Comparison of ENCODE assay signal across 8 cellular contexts in genomic region chr16:57185446-57185944, GRCh38. TPM values are rescaled to one million over a fixed set of nuclear protein-coding genes. Genes with fewer than 3 reads are reported as not detected.
DNase-seq lines count a peak whose midpoint lies in the region; ATAC-seq and TF ChIP-seq lines count a peak whose summit lies in the region.

No MANE protein-coding gene starts in this region.

- H3K9me3 ChIP-seq in HUES48 (ENCODE audit: control insufficient read depth, insufficient read depth, low read length) = no peaks in the 10 kb centered on the region

- H3K27me3 Mint-ChIP-seq in activated CD4-positive, alpha-beta T cell treated with anti-CD3 and anti-CD28 coated beads for 36 hours = no peaks in the 10 kb centered on the region
- no peaks in the 10 kb centered on the region for H3K27me3 Mint-ChIP-seq in osteocyte (ENCODE audit: unreplicated experiment)

- H3K4me1 ChIP-seq in HUES48 (ENCODE audit: control insufficient read depth, insufficient read depth, low read length) = peaks cover 33% of the 10 kb centered on the region

- no peaks in the 10 kb centered on the region for H3K36me3 ChIP-seq in HUES48 (ENCODE audit: control insufficient read depth, insufficient read depth, low read length)

- peak; percentile 8 for ATAC-seq in activated CD4-positive, alpha-beta T cell treated with anti-CD3 and anti-CD28 coated beads for 36 hours
- peak; percentile 43 for ATAC-seq in GM21528 (IDR thresholded peaks at IDR 0.05; ENCODE audit: low FRiP score, unreplicated experiment)
- peak; percentile 20 to 21 for ATAC-seq in activated naive CD4-positive, alpha-beta T cell treated with anti-CD3 and anti-CD28 coated beads, Interleukin-2, amount 50 U/mL, for 72 hours
- peak; percentile 16 for ATAC-seq in Right ventricle myocardium inferior

- peak overlapping the region; percentile 88 for H3K27ac ChIP-seq in HUES48 (ENCODE audit: low read depth, low read length)

- POLR2A ChIA-PET in activated CD4-positive, alpha-beta T cell treated with anti-CD3 and anti-CD28 coated beads for 36 hours (lab: Charles Lee) = interaction anchor here (0.6 to 1.2 kb wide), 10 partner anchors 9 to 320 kb away, joined by 3 to 9 read pairs (median 4); partner anchors contain the start of genes CIAPIN1, COQ9, HERPUD1 and POLR2C

- no peak for TF ChIP-seq CTCF in osteocyte (IDR thresholded peaks at IDR 0.05)

- intact Hi-C loops in activated CD4-positive, alpha-beta T cell treated with anti-CD3 and anti-CD28 coated beads for 36 hours (cut with DNase I, micrococcal nuclease) = loop anchor here (5.0 to 10.0 kb wide), 5 partner anchors 99 to 1012 kb away; partner anchors contain the start of genes CSNK2A2 (in 1 of the 2) and PLLP (in 1 of the 2)
- intact Hi-C loops in Right ventricle myocardium inferior (cut with DNase I) = loop anchor here (5.0 to 10.0 kb wide), 4 partner anchors 47 to 1332 kb away; partner anchors contain the start of genes ARL2BP, HERPUD1 and SETD6

- peak overlapping the region; percentile 97 for H3K27ac Mint-ChIP-seq in activated CD4-positive, alpha-beta T cell treated with anti-CD3 and anti-CD28 coated beads for 36 hours
- H3K27ac Mint-ChIP-seq in activated naive CD4-positive, alpha-beta T cell treated with anti-CD3 and anti-CD28 coated beads, Interleukin-2, amount 50 U/mL, for 72 hours = peak overlapping the region; percentile 97 to 99
- peak overlapping the region; percentile 95 for H3K27ac Mint-ChIP-seq in osteocyte (ENCODE audit: unreplicated experiment)

- H3K9me3 Mint-ChIP-seq in activated CD4-positive, alpha-beta T cell treated with anti-CD3 and anti-CD28 coated beads for 36 hours (ENCODE audit: low read depth) = no peaks in the 10 kb centered on the region
- no peaks in the 10 kb centered on the region for H3K9me3 Mint-ChIP-seq in activated naive CD4-positive, alpha-beta T cell treated with anti-CD3 and anti-CD28 coated beads, Interleukin-2, amount 50 U/mL, for 72 hours
- H3K9me3 Mint-ChIP-seq in osteocyte (ENCODE audit: unreplicated experiment) = no peaks in the 10 kb centered on the region

- peak overlapping the region; percentile 79 for H3K9ac ChIP-seq in HUES48 (ENCODE audit: low read depth, low read length)

- peaks cover 35% of the 10 kb centered on the region for H3K4me1 Mint-ChIP-seq in activated CD4-positive, alpha-beta T cell treated with anti-CD3 and anti-CD28 coated beads for 36 hours
- peaks cover 53% of the 10 kb centered on the region for H3K4me1 Mint-ChIP-seq in osteocyte (ENCODE audit: unreplicated experiment)

- H3K4me3 Mint-ChIP-seq in activated CD4-positive, alpha-beta T cell treated with anti-CD3 and anti-CD28 coated beads for 36 hours = peak overlapping the region; percentile 100
- peak overlapping the region; percentile 92 for H3K4me3 Mint-ChIP-seq in osteocyte (ENCODE audit: unreplicated experiment)

- no peaks in the 10 kb centered on the region for H3K27me3 ChIP-seq in HUES48 (ENCODE audit: control insufficient read depth, insufficient read depth, low read length)

- peaks cover 10% of the 10 kb centered on the region for H3K36me3 Mint-ChIP-seq in activated CD4-positive, alpha-beta T cell treated with anti-CD3 and anti-CD28 coated beads for 36 hours (ENCODE audit: low read depth)
- peaks cover 24 to 27% of the 10 kb centered on the region in 2 donors for H3K36me3 Mint-ChIP-seq in activated naive CD4-positive, alpha-beta T cell treated with anti-CD3 and anti-CD28 coated beads, Interleukin-2, amount 50 U/mL, for 72 hours
- peaks cover 3% of the 10 kb centered on the region for H3K36me3 Mint-ChIP-seq in osteocyte (ENCODE audit: unreplicated experiment)

- CTCF ChIA-PET in activated CD4-positive, alpha-beta T cell treated with anti-CD3 and anti-CD28 coated beads for 36 hours (lab: Charles Lee) = interaction anchor here (0.5 to 2.6 kb wide), 12 partner anchors 10 to 731 kb away, joined by 3 to 12 read pairs (median 3); no protein-coding TSS in a partner anchor

- H3K4me3 ChIP-seq in HUES48 (ENCODE audit: low read depth, low read length) = peak overlapping the region; percentile 87

- DNase-seq in activated CD4-positive, alpha-beta T cell treated with anti-CD3 and anti-CD28 coated beads for 36 hours = peak; percentile 53
- no peak for DNase-seq in activated CD4-positive, alpha-beta T cell treated with anti-CD3 and anti-CD28 coated beads, Interleukin-2, amount 50 U/mL, for 4 hours
- peak in 1 of 2 donors; percentile 59 for DNase-seq in activated naive CD4-positive, alpha-beta T cell treated with anti-CD3 and anti-CD28 coated beads, Interleukin-2, amount 50 U/mL, for 72 hours (ENCODE audit: low spot score in 2 of 2)
- peak; percentile 80 for DNase-seq in Right ventricle myocardium inferior (ENCODE audit: missing footprints)
- DNase-seq in osteocyte (ENCODE audit: extremely low spot score, unreplicated experiment) = no peak
- no peak for DNase-seq in NCI-H510A (lab: John Stamatoyannopoulos, UW)

RNA-seq across cellular contexts. Expression of gene PSME3IP1, which starts 0.3 kb away (rescaled TPM):
- total RNA-seq in activated CD4-positive, alpha-beta T cell treated with anti-CD3 and anti-CD28 coated beads for 36 hours = 100 to 1,000 TPM; 111 to 156 TPM
- total RNA-seq in activated naive CD4-positive, alpha-beta T cell treated with anti-CD3 and anti-CD28 coated beads, Interleukin-2, amount 50 U/mL, for 72 hours = 100 to 1,000 TPM; 113 to 115 TPM
- total RNA-seq in Right ventricle myocardium inferior (54.2 TPM), osteocyte (81.2 and 83.1 TPM in 2 replicates)

RNA-seq across cellular contexts. Expression of gene RSPRY1, which starts 0.6 kb away (rescaled TPM):
- 10 to 100 TPM; 24.6 to 30.2 TPM for total RNA-seq in activated CD4-positive, alpha-beta T cell treated with anti-CD3 and anti-CD28 coated beads for 36 hours
- total RNA-seq in activated naive CD4-positive, alpha-beta T cell treated with anti-CD3 and anti-CD28 coated beads, Interleukin-2, amount 50 U/mL, for 72 hours = 10 to 100 TPM; 37.2 to 38.6 TPM
- 13.8 TPM for total RNA-seq in Right ventricle myocardium inferior
- 49.3 and 50.8 TPM in 2 replicates for total RNA-seq in osteocyte

RNA-seq across cellular contexts. Expression of gene ARL2BP, which starts 59.6 kb away (rescaled TPM):
- 10 to 100 TPM in 1 of 2 experiments, 1 to 10 TPM in 1; 9.9 to 11.1 TPM for total RNA-seq in activated CD4-positive, alpha-beta T cell treated with anti-CD3 and anti-CD28 coated beads for 36 hours
- 10 to 100 TPM; 14.7 to 20.7 TPM for total RNA-seq in activated naive CD4-positive, alpha-beta T cell treated with anti-CD3 and anti-CD28 coated beads, Interleukin-2, amount 50 U/mL, for 72 hours
- total RNA-seq in Right ventricle myocardium inferior (64.1 TPM), osteocyte (61.8 and 67.4 TPM in 2 replicates)

Comparison
In these comparisons a context has a peak if more than half of its experiments do, and no peak if none do; other contexts are left out.
1. DNase-seq: peak in activated CD4-positive, alpha-beta T cell treated with anti-CD3 and anti-CD28 coated beads for 36 hours (single experiment) and Right ventricle myocardium inferior (single experiment); none in activated CD4-positive, alpha-beta T cell treated with anti-CD3 and anti-CD28 coated beads, Interleukin-2, amount 50 U/mL, for 4 hours (0 of 2), osteocyte (single experiment) and NCI-H510A (single experiment).
2. Peak in every context shown above with its lines, with median percentiles within 50 percentile points of each other: ATAC-seq and H3K27ac Mint-ChIP-seq.